Comparison of ENCODE assay signal across 10 cellular contexts in genomic region chr1:109791495-109792040, GRCh38. TPM values are rescaled to one million over a fixed set of nuclear protein-coding genes. Genes with fewer than 3 reads are reported as not detected.
A peak's percentile ranks its signal among the peaks of the same experiment; 100 is the strongest.
DNase-seq lines count a peak whose midpoint lies in the region; ATAC-seq and TF ChIP-seq lines count a peak whose summit lies in the region.
"Had no signal": no experiment of that assay in that cellular context is flagged by ENCODE, and none has a peak within 500 bp of the region (broad histone marks: within the 10 kb centered on the region; RNA-seq: fewer than 3 reads in every experiment).

No MANE protein-coding gene starts in this region.

- H2AK5ac ChIP-seq in mesenchymal stem cell (ENCODE audit: low read length, severe bottlenecking): peak overlapping the region; percentile 24

- WGBS in mesenchymal stem cell: 91% methylated on average over 8 of the region's 9 CpGs

- peak overlapping the region; percentile 59 for H3K27ac Mint-ChIP-seq in activated naive CD4-positive, alpha-beta T cell treated with anti-CD3 and anti-CD28 coated beads, Interleukin-2, amount 50 U/mL, for 24 hours
- H3K27ac Mint-ChIP-seq in activated naive CD4-positive, alpha-beta T cell treated with anti-CD3 and anti-CD28 coated beads, Interleukin-2, amount 50 U/mL, for 72 hours: peak overlapping the region; percentile 82 to 90
- peak overlapping the region; percentile 70 for H3K27ac Mint-ChIP-seq in type B pancreatic cell
- H3K27ac Mint-ChIP-seq: memory B cell had no signal

- H3K4me1 Mint-ChIP-seq in activated naive CD4-positive, alpha-beta T cell treated with anti-CD3 and anti-CD28 coated beads, Interleukin-2, amount 50 U/mL, for 24 hours: peaks cover 57% of the 10 kb centered on the region
- peaks cover 44% of the 10 kb centered on the region for H3K4me1 Mint-ChIP-seq in type B pancreatic cell (ENCODE audit: unreplicated experiment)

- H3K9ac ChIP-seq in mesenchymal stem cell (ENCODE audit: low read length): no peak overlapping the region

- no peak overlapping the region for H3K23ac ChIP-seq in mesenchymal stem cell (ENCODE audit: low read length in 2 of 2)

- peak overlapping the region; percentile 91 for H4K91ac ChIP-seq in mesenchymal stem cell (ENCODE audit: low read length)

- no peaks in the 10 kb centered on the region for H3K27me3 ChIP-seq in mesenchymal stem cell (ENCODE audit: control insufficient read depth in 1 of 2, insufficient read depth in 1 of 2, low read length in 2 of 2)
- H3K27me3 ChIP-seq: BE2C had no signal

- no peak overlapping the region for H2BK5ac ChIP-seq in mesenchymal stem cell (ENCODE audit: low read depth, low read length, poor library complexity, severe bottlenecking)

- ATAC-seq in activated naive CD4-positive, alpha-beta T cell treated with anti-CD3 and anti-CD28 coated beads, Interleukin-2, amount 50 U/mL, for 72 hours: no peak
- ATAC-seq in GM18907 (IDR thresholded peaks at IDR 0.05; ENCODE audit: unreplicated experiment) (no peak), HG03039 (IDR thresholded peaks at IDR 0.05; ENCODE audit: unreplicated experiment) (no peak)

- no peak overlapping the region for H2AFZ ChIP-seq in mesenchymal stem cell (ENCODE audit: low read depth, low read length)

- peak overlapping the region; percentile 82 for H2BK15ac ChIP-seq in mesenchymal stem cell (ENCODE audit: low read depth, poor library complexity, severe bottlenecking)

- no peak overlapping the region for H3K4me3 ChIP-seq in mesenchymal stem cell (ENCODE audit: insufficient read depth in 1 of 2, low read depth in 1 of 2, low read length in 2 of 2)

- H4K8ac ChIP-seq in mesenchymal stem cell (ENCODE audit: low read length): peak overlapping the region; percentile 67

- H3K79me1 ChIP-seq in mesenchymal stem cell (replicated peaks; ENCODE audit: low read length, poor library complexity, severe bottlenecking): no peaks in the 10 kb centered on the region

- H3K4me3 Mint-ChIP-seq in activated naive CD4-positive, alpha-beta T cell treated with anti-CD3 and anti-CD28 coated beads, Interleukin-2, amount 50 U/mL, for 24 hours: no peak overlapping the region
- no peak overlapping the region for H3K4me3 Mint-ChIP-seq in type B pancreatic cell
- H3K4me3 Mint-ChIP-seq: memory B cell had no signal

- H2BK12ac ChIP-seq in mesenchymal stem cell (ENCODE audit: low read length in 2 of 2): peak overlapping the region; percentile 41 to 95

- TF ChIP-seq CTCF in type B pancreatic cell (conservative IDR thresholded peaks at IDR 0.05): no peak

- H3K9me3 ChIP-seq in mesenchymal stem cell (ENCODE audit: control insufficient read depth, low read length): no peaks in the 10 kb centered on the region
- H3K9me3 ChIP-seq: BE2C had no signal

- H3K14ac ChIP-seq in mesenchymal stem cell (ENCODE audit: low read length in 2 of 2): peak overlapping the region in 1 of 2 experiments; percentile 19

- H3K36me3 Mint-ChIP-seq in activated naive CD4-positive, alpha-beta T cell treated with anti-CD3 and anti-CD28 coated beads, Interleukin-2, amount 50 U/mL, for 24 hours: no peaks in the 10 kb centered on the region
- H3K36me3 Mint-ChIP-seq in activated naive CD4-positive, alpha-beta T cell treated with anti-CD3 and anti-CD28 coated beads, Interleukin-2, amount 50 U/mL, for 72 hours: no peaks in the 10 kb centered on the region
- H3K36me3 Mint-ChIP-seq in type B pancreatic cell: no peaks in the 10 kb centered on the region
- H3K36me3 Mint-ChIP-seq: memory B cell had no signal

- H3K4ac ChIP-seq in mesenchymal stem cell (ENCODE audit: low read depth in 1 of 2, low read length in 2 of 2): peak overlapping the region; percentile 36 to 45

- peak overlapping the region; percentile 14 for H3K27ac ChIP-seq in mesenchymal stem cell (ENCODE audit: low read length, poor library complexity, severe bottlenecking)

- no peak for DNase-seq in activated naive CD4-positive, alpha-beta T cell treated with Interleukin-2 at 50 U/mL for 16 hours
- DNase-seq in activated naive CD4-positive, alpha-beta T cell treated with anti-CD3 and anti-CD28 coated beads, Interleukin-2, amount 50 U/mL, for 72 hours (ENCODE audit: low spot score in 2 of 2): peak in 1 of 2 donors; percentile 33
- DNase-seq in mesenchymal stem cell (no peak), type B pancreatic cell (ENCODE audit: extremely low spot score, unreplicated experiment) (peak; percentile 62), KG1 (lab: John Stamatoyannopoulos, UW) (no peak)

- H3K36me3 ChIP-seq in mesenchymal stem cell (ENCODE audit: control insufficient read depth in 1 of 2, insufficient read depth in 2 of 2, low read depth in 1 of 2, low read length in 2 of 2): no peaks in the 10 kb centered on the region
- H3K36me3 ChIP-seq: BE2C had no signal

- H3K18ac ChIP-seq in mesenchymal stem cell (ENCODE audit: low read depth in 1 of 2, low read length in 2 of 2): peak overlapping the region; percentile 82 to 93

- H3K4me2 ChIP-seq in mesenchymal stem cell (ENCODE audit: low read length, poor library complexity, severe bottlenecking): peak overlapping the region; percentile 37

- no peaks in the 10 kb centered on the region for H3K9me3 Mint-ChIP-seq in activated naive CD4-positive, alpha-beta T cell treated with anti-CD3 and anti-CD28 coated beads, Interleukin-2, amount 50 U/mL, for 24 hours
- H3K9me3 Mint-ChIP-seq in activated naive CD4-positive, alpha-beta T cell treated with anti-CD3 and anti-CD28 coated beads, Interleukin-2, amount 50 U/mL, for 72 hours: no peaks in the 10 kb centered on the region
- H3K9me3 Mint-ChIP-seq in type B pancreatic cell: no peaks in the 10 kb centered on the region
- H3K9me3 Mint-ChIP-seq: memory B cell had no signal

- H3K4me1 ChIP-seq in mesenchymal stem cell (ENCODE audit: control insufficient read depth, insufficient read depth, low read depth, low read length): peaks cover 63% of the 10 kb centered on the region

- H2BK120ac ChIP-seq in mesenchymal stem cell (ENCODE audit: low read depth, low read length): peak overlapping the region; percentile 95

- H3K27me3 Mint-ChIP-seq in activated naive CD4-positive, alpha-beta T cell treated with anti-CD3 and anti-CD28 coated beads, Interleukin-2, amount 50 U/mL, for 24 hours: no peaks in the 10 kb centered on the region
- H3K27me3 Mint-ChIP-seq in type B pancreatic cell: no peaks in the 10 kb centered on the region

RNA-seq across cellular contexts. Expression of gene EPS8L3, which starts 27.8 kb away (rescaled TPM):
- not detected for total RNA-seq in activated naive CD4-positive, alpha-beta T cell treated with anti-CD3 and anti-CD28 coated beads, Interleukin-2, amount 50 U/mL, for 72 hours
- not detected for polyA plus RNA-seq in mesenchymal stem cell (2013, experiment 1 of 2)
- not detected for polyA plus RNA-seq in mesenchymal stem cell (2013, experiment 2 of 2)
- 9.9 and 19.1 TPM in 2 replicates for total RNA-seq in type B pancreatic cell (ENCODE audit: low replicate concordance)

RNA-seq across cellular contexts. Expression of gene GSTM3, which starts 50.7 kb away (rescaled TPM):
- total RNA-seq in activated naive CD4-positive, alpha-beta T cell treated with anti-CD3 and anti-CD28 coated beads, Interleukin-2, amount 50 U/mL, for 72 hours: 10 to 100 TPM; 39.0 to 41.1 TPM
- 203 TPM for polyA plus RNA-seq in mesenchymal stem cell (2013, experiment 1 of 2)
- polyA plus RNA-seq in mesenchymal stem cell (2013, experiment 2 of 2): 207 TPM
- total RNA-seq in type B pancreatic cell (ENCODE audit: low replicate concordance): 32.9 and 78.4 TPM in 2 replicates

Comparison
In these comparisons a context has a peak if more than half of its experiments do, and no peak if none do; other contexts are left out.
1. RNA of gene EPS8L3, which starts 27.8 kb away (total RNA-seq): 9.9 to 19.1 TPM in type B pancreatic cell; not detected in activated naive CD4-positive, alpha-beta T cell treated with anti-CD3 and anti-CD28 coated beads, Interleukin-2, amount 50 U/mL, for 72 hours; every median in the first group is over 10 times any median in the second.
2. Peak in every context shown above with its lines, with median percentiles within 50 percentile points of each other: H3K27ac Mint-ChIP-seq.